Comparison of ENCODE assay signal across 8 cellular contexts in genomic region chr14:105448706-105449111, GRCh38.
DNase-seq lines count a peak whose midpoint lies in the region; ATAC-seq and TF ChIP-seq lines count a peak whose summit lies in the region.

No MANE protein-coding gene starts in this region.

- TF ChIP-seq CTCF in nephron progenitor cell (IDR thresholded peaks at IDR 0.05), result peak; percentile 80

- H3K4me3 Mint-ChIP-seq in activated T-cell treated with anti-CD3 and anti-CD28 coated beads, Interleukin-2, amount 50 U/mL, for 24 hours, result no peak overlapping the region
- no peak overlapping the region for H3K4me3 Mint-ChIP-seq in nephron progenitor cell
- H3K4me3 Mint-ChIP-seq in stimulated activated naive B cell treated with anti-CD40 and anti-IgM and Interleukin-4, amounts not matched to agents 10 μg/mL and 1 μg/mL and 100 μg/mL, for 72 hours, result no peak overlapping the region

- ATAC-seq in stimulated activated naive B cell treated with anti-CD40 and anti-IgM and Interleukin-4, amounts not matched to agents 10 μg/mL and 1 μg/mL and 100 μg/mL, for 72 hours (replicated peaks), result peak; percentile 93 to 94

- H3K27ac Mint-ChIP-seq in activated T-cell treated with anti-CD3 and anti-CD28 coated beads, Interleukin-2, amount 50 U/mL, for 24 hours, result no peak overlapping the region
- no peak overlapping the region for H3K27ac Mint-ChIP-seq in nephron progenitor cell
- H3K27ac Mint-ChIP-seq in stimulated activated naive B cell treated with anti-CD40 and anti-IgM and Interleukin-4, amounts not matched to agents 10 μg/mL and 1 μg/mL and 100 μg/mL, for 72 hours, result no peak overlapping the region

- no peaks in the 10 kb centered on the region for H3K4me1 Mint-ChIP-seq in activated T-cell treated with anti-CD3 and anti-CD28 coated beads, Interleukin-2, amount 50 U/mL, for 24 hours (ENCODE audit: low read depth)
- H3K4me1 Mint-ChIP-seq in nephron progenitor cell, result peaks cover 10% of the 10 kb centered on the region
- peaks cover 8 to 13% of the 10 kb centered on the region in 2 donors for H3K4me1 Mint-ChIP-seq in stimulated activated naive B cell treated with anti-CD40 and anti-IgM and Interleukin-4, amounts not matched to agents 10 μg/mL and 1 μg/mL and 100 μg/mL, for 72 hours

- peaks cover 65% of the 10 kb centered on the region for H3K36me3 Mint-ChIP-seq in activated T-cell treated with anti-CD3 and anti-CD28 coated beads, Interleukin-2, amount 50 U/mL, for 24 hours (ENCODE audit: low read depth)
- peaks cover 10% of the 10 kb centered on the region for H3K36me3 Mint-ChIP-seq in nephron progenitor cell (ENCODE audit: low read depth)
- peaks cover 31 to 34% of the 10 kb centered on the region in 2 donors for H3K36me3 Mint-ChIP-seq in stimulated activated naive B cell treated with anti-CD40 and anti-IgM and Interleukin-4, amounts not matched to agents 10 μg/mL and 1 μg/mL and 100 μg/mL, for 72 hours

- DNase-seq in NCI-H524 (lab: John Stamatoyannopoulos, UW), result peak; percentile 33 to 69
- no peak for DNase-seq in NCI-H524 treated with DMSO at 0.1 percent for 48 hours (lab: John Stamatoyannopoulos, UW)
- DNase-seq in NCI-H82 treated with DMSO at 0.1 percent for 48 hours (lab: John Stamatoyannopoulos, UW; ENCODE audit: unreplicated experiment), result peak; percentile 3
- peak; percentile 77 for DNase-seq in activated T-cell treated with anti-CD3 and anti-CD28 coated beads, Interleukin-2, amount 50 U/mL, for 24 hours
- DNase-seq in fibroblast of gingiva (ENCODE audit: low read depth), result peak; percentile 42
- peak; percentile 79 for DNase-seq in nephron progenitor cell
- peak; percentile 41 for DNase-seq in stimulated activated naive B cell treated with anti-CD40 and anti-IgM and Interleukin-4, amounts not matched to agents 10 μg/mL and 1 μg/mL and 100 μg/mL, for 72 hours
- no peak for DNase-seq in SKM-1 treated with dmso at 0.1 percent for 144 hours (lab: John Stamatoyannopoulos, UW; ENCODE audit: unreplicated experiment)

- no peaks in the 10 kb centered on the region for H3K27me3 Mint-ChIP-seq in activated T-cell treated with anti-CD3 and anti-CD28 coated beads, Interleukin-2, amount 50 U/mL, for 24 hours
- H3K27me3 Mint-ChIP-seq in nephron progenitor cell (ENCODE audit: low read depth, poor library complexity), result no peaks in the 10 kb centered on the region
- no peaks in the 10 kb centered on the region for H3K27me3 Mint-ChIP-seq in stimulated activated naive B cell treated with anti-CD40 and anti-IgM and Interleukin-4, amounts not matched to agents 10 μg/mL and 1 μg/mL and 100 μg/mL, for 72 hours

- no peaks in the 10 kb centered on the region for H3K9me3 Mint-ChIP-seq in activated T-cell treated with anti-CD3 and anti-CD28 coated beads, Interleukin-2, amount 50 U/mL, for 24 hours
- no peaks in the 10 kb centered on the region for H3K9me3 Mint-ChIP-seq in nephron progenitor cell
- no peaks in the 10 kb centered on the region for H3K9me3 Mint-ChIP-seq in stimulated activated naive B cell treated with anti-CD40 and anti-IgM and Interleukin-4, amounts not matched to agents 10 μg/mL and 1 μg/mL and 100 μg/mL, for 72 hours

Comparison
In these comparisons a context has a peak if more than half of its experiments do, and no peak if none do; other contexts are left out.
1. DNase-seq: peak in NCI-H524 (2 of 2), NCI-H82 treated with DMSO at 0.1 percent for 48 hours (single experiment), activated T-cell treated with anti-CD3 and anti-CD28 coated beads, Interleukin-2, amount 50 U/mL, for 24 hours (single experiment), fibroblast of gingiva (single experiment), nephron progenitor cell (single experiment) and stimulated activated naive B cell treated with anti-CD40 and anti-IgM and Interleukin-4, amounts not matched to agents 10 μg/mL and 1 μg/mL and 100 μg/mL, for 72 hours (single experiment); none in NCI-H524 treated with DMSO at 0.1 percent for 48 hours (single experiment) and SKM-1 treated with dmso at 0.1 percent for 144 hours (single experiment).